ENCODE assay signal across 10 cellular contexts in the genomic region with DNA sequence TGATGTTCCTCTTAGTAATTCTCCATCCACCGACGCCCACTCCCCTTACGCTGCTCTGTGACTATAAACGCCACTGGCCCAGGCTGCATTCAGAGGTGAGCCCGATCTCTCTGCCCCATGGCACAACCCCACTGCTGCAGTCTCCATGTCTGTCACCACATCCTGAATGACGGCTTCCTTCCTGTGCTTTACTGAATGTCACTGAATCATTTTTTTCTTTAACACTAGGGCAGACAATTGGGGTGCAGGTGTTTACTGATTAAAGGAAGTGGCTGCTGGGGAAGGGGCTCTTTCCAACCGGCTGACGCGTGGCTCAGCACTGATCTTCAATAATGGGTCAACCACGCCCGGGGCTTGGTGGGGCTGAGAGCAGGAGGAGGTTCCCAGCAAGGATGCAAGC.
DNase-seq lines count a peak whose midpoint lies in the region; ATAC-seq, FAIRE-seq and TF ChIP-seq lines count a peak whose summit lies in the region.
"Had no signal": no experiment of that assay in that cellular context is flagged by ENCODE, and none has a peak within 500 bp of the region (broad histone marks: within the 10 kb centered on the region; RNA-seq: fewer than 3 reads in every experiment).

No MANE protein-coding gene starts in this region.

- peak overlapping the region; percentile 65 to 89 (median 73) for H3K4me2 ChIP-seq in BLaER1 treated with 17β-estradiol and CSF1 and Interleukin-3, amounts not matched to agents 10 nM and 100 nM
- no peak overlapping the region for H3K4me2 ChIP-seq in GM23248 (ENCODE audit: unreplicated experiment)

- TF ChIP-seq CTCF in pancreas (IDR thresholded peaks at IDR 0.05) = no peak

- no peaks in the 10 kb centered on the region for H3K36me3 ChIP-seq in BLaER1 treated with 17β-estradiol and CSF1 and Interleukin-3, amounts not matched to agents 10 nM and 100 nM
- H3K36me3 ChIP-seq in GM23248 (ENCODE audit: low read depth) (no peaks in the 10 kb centered on the region), pancreas (no peaks in the 10 kb centered on the region)
- H3K36me3 ChIP-seq: neutrophil had no signal

- H3K9ac ChIP-seq in BLaER1 treated with 17β-estradiol and CSF1 and Interleukin-3, amounts not matched to agents 10 nM and 100 nM = peak overlapping the region in 7 of 11 experiments; percentile 2 to 66 (median 35); a peak in 8 of 22 replicates
- H3K9ac ChIP-seq in GM23248 = no peak overlapping the region

- peak overlapping the region in 2 of 3 donors; percentile 44 to 96 for H3K27ac Mint-ChIP-seq in IgD-negative memory B cell
- peak overlapping the region; percentile 64 to 97 (median 95) for H3K27ac Mint-ChIP-seq in naive thymus-derived CD8-positive, alpha-beta T cell

- ATAC-seq in naive thymus-derived CD8-positive, alpha-beta T cell = peak; percentile 97
- ATAC-seq in pancreas (no peak), Right ventricle myocardium superior (ENCODE audit: poor library complexity) (no peak)

- no peaks in the 10 kb centered on the region for H3K27me3 ChIP-seq in BLaER1 treated with 17β-estradiol and CSF1 and Interleukin-3, amounts not matched to agents 10 nM and 100 nM
- H3K27me3 ChIP-seq in GM23248 (replicated peaks; ENCODE audit: insufficient read depth) (no peaks in the 10 kb centered on the region), pancreas (no peaks in the 10 kb centered on the region)

- POLR2A ChIA-PET in naive thymus-derived CD8-positive, alpha-beta T cell (lab: Charles Lee) = interaction anchor here (0.7 kb wide), 1 partner anchor 66 kb away, joined by 3 read pairs; no protein-coding TSS in a partner anchor

- H3K36me3 Mint-ChIP-seq in IgD-negative memory B cell = peaks cover 9% of the 10 kb centered on the region
- peaks cover 0 to 9% (median 0%) of the 10 kb centered on the region in 3 donors for H3K36me3 Mint-ChIP-seq in naive thymus-derived CD8-positive, alpha-beta T cell

- H3K4me1 ChIP-seq in BLaER1 treated with 17β-estradiol and CSF1 and Interleukin-3, amounts not matched to agents 10 nM and 100 nM = peaks cover 32 to 64% (median 54%) of the 10 kb centered on the region in 10 experiments
- H3K4me1 ChIP-seq in GM23248 (ENCODE audit: insufficient read depth) = no peaks in the 10 kb centered on the region
- H3K4me1 ChIP-seq in pancreas = no peaks in the 10 kb centered on the region

- H3K79me2 ChIP-seq in GM23248 (ENCODE audit: insufficient read depth) = no peaks in the 10 kb centered on the region

- in situ Hi-C loops in GM23248 (cut with MboI) = no loop called here

- no peaks in the 10 kb centered on the region for H3K27me3 Mint-ChIP-seq in IgD-negative memory B cell
- H3K27me3 Mint-ChIP-seq in naive thymus-derived CD8-positive, alpha-beta T cell = no peaks in the 10 kb centered on the region

- H3F3A ChIP-seq in GM23248 (ENCODE audit: insufficient read depth) = no peaks in the 10 kb centered on the region

- 67 to 72% methylated on average over 11 of the region's 11 CpGs for WGBS in GM23248 (ENCODE audit: low coverage in 1 of 2, low lambda C conversion rate in 2 of 2, missing lambda C conversion rate in 2 of 2), 2 experiments
- 77 to 83% methylated on average over 11 of the region's 11 CpGs for WGBS in pancreas, 2 donors

- peak overlapping the region in 9 of 11 experiments; percentile 12 to 83 (median 71); a peak in 17 of 22 replicates for H3K27ac ChIP-seq in BLaER1 treated with 17β-estradiol and CSF1 and Interleukin-3, amounts not matched to agents 10 nM and 100 nM
- no peak overlapping the region for H3K27ac ChIP-seq in GM23248
- H3K27ac ChIP-seq in pancreas = no peak overlapping the region
- H3K27ac ChIP-seq: neutrophil had no signal

- peak; percentile 12 for DNase-seq in activated CD8-positive, alpha-beta memory T cell treated with anti-CD3 and anti-CD28 coated beads, Interleukin-2, amount 50 U/mL, for 24 hours (ENCODE audit: extremely low read depth)
- DNase-seq in naive thymus-derived CD8-positive, alpha-beta T cell = peak; percentile 19 to 88 (median 70)
- no peak for DNase-seq in GM23248
- DNase-seq in pancreas = no peak
- no peak for DNase-seq in NCI-H526 treated with DMSO at 0.1 percent for 48 hours (lab: John Stamatoyannopoulos, UW)
- DNase-seq in Right ventricle myocardium superior = no peak
- DNase-seq: foreskin melanocyte had no signal

- H4K20me1 ChIP-seq in BLaER1 treated with 17β-estradiol and CSF1 and Interleukin-3, amounts not matched to agents 10 nM and 100 nM = no peaks in the 10 kb centered on the region
- H4K20me1 ChIP-seq in GM23248 (ENCODE audit: insufficient read depth) = no peaks in the 10 kb centered on the region

- H3K9me3 Mint-ChIP-seq in IgD-negative memory B cell = peaks cover 2 to 7% (median 2%) of the 10 kb centered on the region in 3 donors
- H3K9me3 Mint-ChIP-seq in naive thymus-derived CD8-positive, alpha-beta T cell = peaks cover 0 to 13% (median 7%) of the 10 kb centered on the region in 9 donors

- peak overlapping the region in 6 of 10 experiments; percentile 7 to 39 (median 24); a peak in 7 of 20 replicates for H3K4me3 ChIP-seq in BLaER1 treated with 17β-estradiol and CSF1 and Interleukin-3, amounts not matched to agents 10 nM and 100 nM
- H3K4me3 ChIP-seq in GM23248 (no peak overlapping the region), pancreas (no peak overlapping the region)

- no peak overlapping the region for H2AFZ ChIP-seq in GM23248

- H3K9me3 ChIP-seq in BLaER1 treated with 17β-estradiol and CSF1 and Interleukin-3, amounts not matched to agents 10 nM and 100 nM (replicated peaks in 1 of 11) = peaks cover 14 to 33% (median 24%) of the 10 kb centered on the region in 11 experiments
- H3K9me3 ChIP-seq in GM23248 (ENCODE audit: low read depth) (no peaks in the 10 kb centered on the region), pancreas (no peaks in the 10 kb centered on the region)
- H3K9me3 ChIP-seq: neutrophil had no signal

- no peaks in the 10 kb centered on the region for H3K9me2 ChIP-seq in GM23248 (ENCODE audit: insufficient read depth)

- peaks cover 20 to 52% (median 43%) of the 10 kb centered on the region in 3 donors for H3K4me1 Mint-ChIP-seq in IgD-negative memory B cell
- H3K4me1 Mint-ChIP-seq in naive thymus-derived CD8-positive, alpha-beta T cell = peaks cover 44 to 80% (median 73%) of the 10 kb centered on the region in 4 donors

- FAIRE-seq in pancreas (lab: Jason Lieb, UNC) = no peak

- intact Hi-C loops in pancreas (cut with DNase I) (no loop called here), Right ventricle myocardium superior (cut with DNase I) (no loop called here)

- peak overlapping the region in 3 of 4 donors; percentile 54 to 87 (median 86) for H3K4me3 Mint-ChIP-seq in IgD-negative memory B cell
- H3K4me3 Mint-ChIP-seq in naive thymus-derived CD8-positive, alpha-beta T cell = peak overlapping the region; percentile 58 to 85 (median 79)

Comparison
In these comparisons a context has a peak if more than half of its experiments do, and no peak if none do; other contexts are left out.
1. H3K27ac ChIP-seq: peak in BLaER1 treated with 17β-estradiol and CSF1 and Interleukin-3, amounts not matched to agents 10 nM and 100 nM (9 of 11); none in GM23248 (single experiment) and pancreas (0 of 4).
2. H3K4me3 ChIP-seq: peak in BLaER1 treated with 17β-estradiol and CSF1 and Interleukin-3, amounts not matched to agents 10 nM and 100 nM (6 of 10); none in GM23248 (single experiment) and pancreas (0 of 4).
3. DNase-seq: peak in activated CD8-positive, alpha-beta memory T cell treated with anti-CD3 and anti-CD28 coated beads, Interleukin-2, amount 50 U/mL, for 24 hours (single experiment) and naive thymus-derived CD8-positive, alpha-beta T cell (10 of 10); none in GM23248 (single experiment), pancreas (0 of 6), NCI-H526 treated with DMSO at 0.1 percent for 48 hours (single experiment) and Right ventricle myocardium superior (single experiment).
4. ATAC-seq: peak in naive thymus-derived CD8-positive, alpha-beta T cell (2 of 2); none in pancreas (0 of 4) and Right ventricle myocardium superior (single experiment).